ENCODE assay signal across 31 cellular contexts in genomic region chr2:26581991-26582842, GRCh38. TPM values are rescaled to one million over a fixed set of nuclear protein-coding genes. Genes with fewer than 3 reads are reported as not detected.
DNase-seq lines count a peak whose midpoint lies in the region; TF ChIP-seq lines count a peak whose summit lies in the region.
"Had no signal": no experiment of that assay in that cellular context is flagged by ENCODE, and none has a peak within 500 bp of the region (broad histone marks: within the 10 kb centered on the region; RNA-seq: fewer than 3 reads in every experiment).

No MANE protein-coding gene starts in this region.

- no peak overlapping the region for H3K4me3 Mint-ChIP-seq in endodermal cell
- H3K4me3 Mint-ChIP-seq: activated naive CD4-positive, alpha-beta T cell treated with anti-CD3 and anti-CD28 coated beads, Interleukin-2, amount 50 U/mL, for 24 hours; activated T-helper 1 cell treated with anti-CD3 and anti-CD28 coated beads, Interleukin-12 subunit alpha, Interleukin-12 subunit beta, Interleukin-2, Interleukin-4 antibody, amounts not matched to agents 30 ng/mL and 10 ng/mL and 1 ng/mL, durations not matched to agents 14 hours and 24 hours and 36 hours; nephron; stimulated activated naive CD8-positive, alpha-beta T cell treated with anti-CD3 and anti-CD28 coated beads, Interleukin-15, amount 100 ng/mL, for 72 hours had no signal

- peaks cover 23% of the 10 kb centered on the region for H3K27me3 Mint-ChIP-seq in endodermal cell (ENCODE audit: insufficient read depth)

- peaks cover 95% of the 10 kb centered on the region for H3K27me3 ChIP-seq in left ventricle myocardium inferior (ENCODE audit: low read depth)
- H3K27me3 ChIP-seq in endodermal cell (ENCODE audit: control insufficient read depth, insufficient read depth, low read length, poor library complexity, severe bottlenecking), result peaks cover 15% of the 10 kb centered on the region
- H3K27me3 ChIP-seq: BLaER1 treated with 17β-estradiol and CSF1 and Interleukin-3, amounts not matched to agents 10 nM and 100 nM had no signal

- H3K4me3 ChIP-seq in left ventricle myocardium inferior (no peak overlapping the region), endodermal cell (ENCODE audit: low read length) (no peak overlapping the region)
- H3K4me3 ChIP-seq: BLaER1 treated with 17β-estradiol and CSF1 and Interleukin-3, amounts not matched to agents 10 nM and 100 nM; PC-9; thoracic aorta had no signal

- no peaks in the 10 kb centered on the region for H3K9me3 ChIP-seq in left ventricle myocardium inferior (replicated peaks)
- H3K9me3 ChIP-seq in endodermal cell (ENCODE audit: control insufficient read depth, low read length), result no peaks in the 10 kb centered on the region
- H3K9me3 ChIP-seq: BLaER1 treated with 17β-estradiol and CSF1 and Interleukin-3, amounts not matched to agents 10 nM and 100 nM; thoracic aorta had no signal

- peak; percentile 35 for DNase-seq in cardiac septum (ENCODE audit: low spot score)
- no peak for DNase-seq in left ventricle myocardium inferior
- DNase-seq in endodermal cell, result peak; percentile 32
- peak; percentile 57 for DNase-seq in posterior vena cava (ENCODE audit: low spot score)
- no peak for DNase-seq in cortex of kidney (lab: John Stamatoyannopoulos, UW)
- no peak for DNase-seq in activated gamma-delta T cell (lab: John Stamatoyannopoulos, UW)
- DNase-seq in T-helper 9 cell, result no peak
- DNase-seq: activated CD4-positive, alpha-beta T cell treated with anti-CD3 and anti-CD28 coated beads for 48 hours; amniotic stem cell; DMS79; effector CD8-positive, alpha-beta T cell; hippocampal formation; MV-4-11; NCI-H1436 treated with DMSO at 0.1 percent for 48 hours; NCI-H226; NCI-H69; PC-9; stimulated activated CD4-positive, alpha-beta T cell treated with anti-CD3 and anti-CD28 coated beads, Interleukin-12 subunit alpha, Interleukin-12 subunit beta, amount 100 ng/mL, for 4 hours; stimulated activated CD4-positive, alpha-beta T cell treated with anti-CD3 and anti-CD28 coated beads, Interleukin-2, amount 100 ng/mL, for 48 hours had no signal

- intact Hi-C loops in cardiac septum (cut with DNase I) (no loop called here), left ventricle myocardium inferior (cut with micrococcal nuclease) (no loop called here), posterior vena cava (cut with DNase I) (no loop called here)

- 93% methylated on average over 14 to 18 of the region's 18 CpGs for WGBS in endodermal cell (ENCODE audit: insufficient coverage in 1 of 2, insufficient read length in 1 of 2), 2 experiments

- H3K9me3 Mint-ChIP-seq in endodermal cell, result no peaks in the 10 kb centered on the region
- H3K9me3 Mint-ChIP-seq: activated naive CD4-positive, alpha-beta T cell treated with anti-CD3 and anti-CD28 coated beads, Interleukin-2, amount 50 U/mL, for 24 hours; activated T-helper 1 cell treated with anti-CD3 and anti-CD28 coated beads, Interleukin-12 subunit alpha, Interleukin-12 subunit beta, Interleukin-2, Interleukin-4 antibody, amounts not matched to agents 30 ng/mL and 10 ng/mL and 1 ng/mL, durations not matched to agents 14 hours and 24 hours and 36 hours; nephron; stimulated activated naive CD8-positive, alpha-beta T cell treated with anti-CD3 and anti-CD28 coated beads, Interleukin-15, amount 100 ng/mL, for 72 hours had no signal

- H3K27ac Mint-ChIP-seq in endodermal cell, result no peak overlapping the region
- H3K27ac Mint-ChIP-seq: activated naive CD4-positive, alpha-beta T cell treated with anti-CD3 and anti-CD28 coated beads, Interleukin-2, amount 50 U/mL, for 24 hours; activated T-helper 1 cell treated with anti-CD3 and anti-CD28 coated beads, Interleukin-12 subunit alpha, Interleukin-12 subunit beta, Interleukin-2, Interleukin-4 antibody, amounts not matched to agents 30 ng/mL and 10 ng/mL and 1 ng/mL, durations not matched to agents 14 hours and 24 hours and 36 hours; nephron had no signal

- TF ChIP-seq CTCF in left ventricle myocardium inferior (IDR thresholded peaks at IDR 0.05; ENCODE audit: borderline replicate concordance), result no peak
- peak; percentile 21 for TF ChIP-seq CTCF in endodermal cell (conservative IDR thresholded peaks at IDR 0.05)

- H3K27ac ChIP-seq in left ventricle myocardium inferior (replicated peaks), result no peak overlapping the region
- H3K27ac ChIP-seq in endodermal cell (ENCODE audit: low read depth, low read length), result no peak overlapping the region
- H3K27ac ChIP-seq: epithelial cell of prostate, parathyroid adenoma, PC-9, thoracic aorta had no signal

- no peak overlapping the region for H3K9ac ChIP-seq in endodermal cell (ENCODE audit: extremely low read depth, low read length, poor library complexity, severe bottlenecking)
- H3K9ac ChIP-seq: BLaER1 treated with 17β-estradiol and CSF1 and Interleukin-3, amounts not matched to agents 10 nM and 100 nM; parathyroid adenoma had no signal

- H3K36me3 ChIP-seq in left ventricle myocardium inferior (no peaks in the 10 kb centered on the region), endodermal cell (ENCODE audit: control insufficient read depth, insufficient read depth, low read length) (no peaks in the 10 kb centered on the region)
- H3K36me3 ChIP-seq: BLaER1 treated with 17β-estradiol and CSF1 and Interleukin-3, amounts not matched to agents 10 nM and 100 nM; thoracic aorta had no signal

- H3K4me1 ChIP-seq in left ventricle myocardium inferior (no peaks in the 10 kb centered on the region), endodermal cell (ENCODE audit: control insufficient read depth, insufficient read depth, low read length) (no peaks in the 10 kb centered on the region)
- H3K4me1 ChIP-seq: parathyroid adenoma had no signal

- peaks cover 3% of the 10 kb centered on the region for H3K4me1 Mint-ChIP-seq in endodermal cell
- H3K4me1 Mint-ChIP-seq: activated naive CD4-positive, alpha-beta T cell treated with anti-CD3 and anti-CD28 coated beads, Interleukin-2, amount 50 U/mL, for 24 hours; nephron; stimulated activated naive CD8-positive, alpha-beta T cell treated with anti-CD3 and anti-CD28 coated beads, Interleukin-15, amount 100 ng/mL, for 72 hours had no signal

- no peaks in the 10 kb centered on the region for H3K36me3 Mint-ChIP-seq in endodermal cell (ENCODE audit: low read depth)
- H3K36me3 Mint-ChIP-seq: activated naive CD4-positive, alpha-beta T cell treated with anti-CD3 and anti-CD28 coated beads, Interleukin-2, amount 50 U/mL, for 24 hours had no signal

RNA-seq across cellular contexts. Expression of gene CIB4, which starts 58.9 kb away (rescaled TPM):
- total RNA-seq in cardiac septum, result not detected
- not detected for total RNA-seq in left ventricle myocardium inferior
- total RNA-seq in endodermal cell, result not detected
- polyA plus RNA-seq in endodermal cell (2013, experiment 1 of 2), result not detected
- polyA plus RNA-seq in endodermal cell (2013, experiment 2 of 2), result not detected
- not detected for total RNA-seq in posterior vena cava
- total RNA-seq: activated T-helper 1 cell treated with anti-CD3 and anti-CD28 coated beads, Interleukin-12 subunit alpha, Interleukin-12 subunit beta, Interleukin-2, Interleukin-4 antibody, amounts not matched to agents 30 ng/mL and 10 ng/mL and 1 ng/mL, durations not matched to agents 14 hours and 24 hours and 36 hours; LHCN-M2; lung microvascular endothelial cell; PC-9; Right ventricle myocardium inferior; T-helper 2 cell treated with Interferon-gamma antibody and Interleukin-4, amounts not matched to agents 100 ng/mL and 5 ng/mL, for 36 hours; thoracic aorta had no signal

Comparison
In these comparisons a context has a peak if more than half of its experiments do, and no peak if none do; other contexts are left out.
1. DNase-seq: peak in cardiac septum (single experiment), endodermal cell (single experiment) and posterior vena cava (single experiment); none in left ventricle myocardium inferior (single experiment), cortex of kidney (single experiment), activated gamma-delta T cell (single experiment) and T-helper 9 cell (single experiment).